13 cellular contexts compared by ENCODE assay signal in the genomic region with DNA sequence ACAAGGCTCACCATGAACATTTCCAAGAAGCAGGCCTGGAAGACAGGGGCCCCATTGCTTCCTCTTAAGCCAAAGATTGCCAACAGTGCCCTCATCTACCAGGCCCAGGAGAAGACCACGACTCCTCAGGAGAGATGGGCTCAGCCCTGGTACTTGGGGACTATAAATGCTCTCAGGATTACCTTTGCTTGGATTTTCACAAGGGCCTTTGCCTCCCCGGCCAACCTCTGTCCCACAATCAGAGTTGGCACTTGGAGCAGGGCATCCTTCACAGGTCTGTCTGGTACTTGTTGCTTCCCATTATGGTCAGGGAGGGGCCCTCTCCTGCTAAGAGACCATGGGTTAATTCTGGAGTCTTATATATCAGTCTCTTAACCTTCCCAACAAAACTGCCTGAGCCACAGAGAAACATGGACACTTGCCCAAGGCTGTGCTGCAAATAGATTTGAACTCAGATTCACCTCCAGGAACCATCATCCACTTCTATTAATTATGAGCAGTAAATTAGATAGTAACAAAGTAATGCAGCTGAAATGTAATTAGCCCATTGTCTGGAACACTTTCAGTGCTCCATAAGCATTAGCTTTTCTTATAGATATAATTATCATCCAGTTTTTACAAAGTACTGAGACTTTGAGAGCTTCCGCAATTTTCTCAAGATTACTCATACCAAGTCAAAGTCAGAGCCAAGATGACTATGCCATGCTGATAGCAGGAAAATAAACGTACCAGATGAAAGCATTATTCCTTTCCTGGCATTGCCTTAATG. TPM values are rescaled to one million over a fixed set of nuclear protein-coding genes. Genes with fewer than 3 reads are reported as not detected.
DNase-seq lines count a peak whose midpoint lies in the region; ATAC-seq, FAIRE-seq and TF ChIP-seq lines count a peak whose summit lies in the region.
"Had no signal": no experiment of that assay in that cellular context is flagged by ENCODE, and none has a peak within 500 bp of the region (broad histone marks: within the 10 kb centered on the region; RNA-seq: fewer than 3 reads in every experiment).

No MANE protein-coding gene starts in this region.

- no peak overlapping the region for H3K27ac ChIP-seq in mammary epithelial cell (ENCODE audit: insufficient read depth, low read depth, low read length)
- H3K27ac ChIP-seq in astrocyte (ENCODE audit: low read depth, low read length), result no peak overlapping the region
- no peak overlapping the region for H3K27ac ChIP-seq in keratinocyte (ENCODE audit: control insufficient read depth, insufficient read depth, low read length)
- H3K27ac ChIP-seq: KMS-11 had no signal

- POLR2A ChIA-PET in MCF 10A (lab: Yijun Ruan, JAX), result interaction anchor here (0.5 kb wide), 1 partner anchor 14 kb away, joined by 3 read pairs; no protein-coding TSS in a partner anchor

- H3K4me1 Mint-ChIP-seq in MCF 10A (ENCODE audit: insufficient read depth, unreplicated experiment), result peaks cover 16% of the 10 kb centered on the region
- no peaks in the 10 kb centered on the region for H3K4me1 Mint-ChIP-seq in astrocyte (ENCODE audit: low read depth, unreplicated experiment)
- H3K4me1 Mint-ChIP-seq: activated naive CD4-positive, alpha-beta T cell treated with anti-CD3 and anti-CD28 coated beads, Interleukin-2, amount 10 ng/mL, durations not matched to agents 7 days and 5 days had no signal

- 66% methylated on average over 4 of the region's 4 CpGs for WGBS in mammary epithelial cell (ENCODE audit: low coverage, missing lambda C conversion rate)

- no peaks in the 10 kb centered on the region for H3K9me1 ChIP-seq in keratinocyte (ENCODE audit: control insufficient read depth, extremely low read depth, insufficient read depth, low read length)

- in situ Hi-C loops in mammary epithelial cell (cut with MboI; ENCODE audit: low sequenced_read_pairs in 2 of 2), result no loop called here

- H3K4me1 ChIP-seq in mammary epithelial cell (ENCODE audit: insufficient read depth, low read length) (no peaks in the 10 kb centered on the region), astrocyte (ENCODE audit: insufficient read depth, low read length) (no peaks in the 10 kb centered on the region), keratinocyte (ENCODE audit: control insufficient read depth, extremely low read depth, insufficient read depth, low read length) (peaks cover 8% of the 10 kb centered on the region)

- DNase-seq in mammary epithelial cell (peak; percentile 39), MCF 10A (ENCODE audit: unreplicated experiment) (no peak), astrocyte (ENCODE audit: low read depth) (peak; percentile 80), keratinocyte (ENCODE audit: low read depth, low spot score) (no peak), NCI-H187 treated with DMSO at 0.1 percent for 48 hours (lab: John Stamatoyannopoulos, UW) (no peak), NCI-H2081 treated with DMSO at 0.1 percent for 48 hours (lab: John Stamatoyannopoulos, UW) (no peak)
- no peak for DNase-seq in activated CD4-positive, CD25-positive, alpha-beta regulatory T cell treated with anti-CD3 and anti-CD28 coated beads, Interleukin-2, amount 50 U/mL, for 72 hours
- DNase-seq: ACHN; activated naive CD4-positive, alpha-beta T cell treated with anti-CD3 and anti-CD28 coated beads, Interleukin-2, amount 10 ng/mL, durations not matched to agents 7 days and 5 days; pancreas had no signal

- H3K27me3 Mint-ChIP-seq in MCF 10A (ENCODE audit: insufficient read depth, unreplicated experiment), result no peaks in the 10 kb centered on the region
- H3K27me3 Mint-ChIP-seq in astrocyte (ENCODE audit: low read depth, unreplicated experiment), result peaks cover 15% of the 10 kb centered on the region

- H3K36me3 Mint-ChIP-seq in MCF 10A (ENCODE audit: insufficient read depth, unreplicated experiment) (no peaks in the 10 kb centered on the region), astrocyte (ENCODE audit: low read depth, unreplicated experiment) (no peaks in the 10 kb centered on the region)
- H3K36me3 Mint-ChIP-seq: activated naive CD4-positive, alpha-beta T cell treated with anti-CD3 and anti-CD28 coated beads, Interleukin-2, amount 10 ng/mL, durations not matched to agents 7 days and 5 days; mesothelial cell of epicardium had no signal

- no peak overlapping the region for H2AFZ ChIP-seq in mammary epithelial cell (ENCODE audit: low read depth, low read length)
- no peak overlapping the region for H2AFZ ChIP-seq in astrocyte (ENCODE audit: low read depth, low read length)
- no peak overlapping the region for H2AFZ ChIP-seq in keratinocyte (ENCODE audit: control insufficient read depth, low read length)

- H3K4me3 Mint-ChIP-seq in MCF 10A (ENCODE audit: unreplicated experiment), result no peak overlapping the region
- H3K4me3 Mint-ChIP-seq in astrocyte (ENCODE audit: unreplicated experiment), result no peak overlapping the region
- H3K4me3 Mint-ChIP-seq: activated naive CD4-positive, alpha-beta T cell treated with anti-CD3 and anti-CD28 coated beads, Interleukin-2, amount 10 ng/mL, durations not matched to agents 7 days and 5 days; mesothelial cell of epicardium had no signal

- no peaks in the 10 kb centered on the region for H3K36me3 ChIP-seq in mammary epithelial cell (ENCODE audit: insufficient read depth, low read length)
- H3K36me3 ChIP-seq in astrocyte (ENCODE audit: insufficient read depth, low read length), result no peaks in the 10 kb centered on the region
- no peaks in the 10 kb centered on the region for H3K36me3 ChIP-seq in keratinocyte (ENCODE audit: control insufficient read depth in 2 of 2, extremely low read depth in 1 of 2, insufficient read depth in 2 of 2, low read length in 2 of 2)
- H3K36me3 ChIP-seq: pancreas had no signal

- ATAC-seq in GM18867 (IDR thresholded peaks at IDR 0.05; ENCODE audit: unreplicated experiment), result no peak
- ATAC-seq: pancreas had no signal

- CTCF ChIA-PET in mammary epithelial cell (lab: Charles Lee; ENCODE audit: low non-redundant PET) (no interaction called here), MCF 10A (lab: Yijun Ruan, JAX) (interaction anchor here (1.2 kb wide), 1 partner anchor 49 kb away, joined by 4 read pairs; no protein-coding TSS in a partner anchor)

- BruUV-seq in mammary epithelial cell (replicated peaks; lab: Mats Ljungman, UMichigan) (no TSS peak), MCF 10A (replicated peaks; lab: Mats Ljungman, UMichigan) (no TSS peak)

- H3K9ac ChIP-seq in mammary epithelial cell (ENCODE audit: insufficient read depth, low read length) (no peak overlapping the region), astrocyte (ENCODE audit: low read length) (no peak overlapping the region), keratinocyte (ENCODE audit: control insufficient read depth, extremely low read depth, insufficient read depth, low read length) (no peak overlapping the region)
- H3K9ac ChIP-seq: KMS-11 had no signal

- H3K27ac Mint-ChIP-seq in MCF 10A (ENCODE audit: low read depth, unreplicated experiment) (no peak overlapping the region), astrocyte (ENCODE audit: unreplicated experiment) (no peak overlapping the region)
- H3K27ac Mint-ChIP-seq: activated naive CD4-positive, alpha-beta T cell treated with anti-CD3 and anti-CD28 coated beads, Interleukin-2, amount 10 ng/mL, durations not matched to agents 7 days and 5 days; mesothelial cell of epicardium had no signal

- intact Hi-C loops in mammary epithelial cell (cut with micrococcal nuclease) (no loop called here), MCF 10A (cut with micrococcal nuclease) (no loop called here)

- H4K20me1 ChIP-seq in mammary epithelial cell (ENCODE audit: insufficient read depth, low read length) (no peaks in the 10 kb centered on the region), astrocyte (ENCODE audit: insufficient read depth, low read length) (no peaks in the 10 kb centered on the region), keratinocyte (ENCODE audit: control insufficient read depth, extremely low read depth, insufficient read depth, low read length) (no peaks in the 10 kb centered on the region)

- H3K79me2 ChIP-seq in mammary epithelial cell (ENCODE audit: insufficient read depth, low read length) (no peaks in the 10 kb centered on the region), astrocyte (ENCODE audit: insufficient read depth, low read length) (no peaks in the 10 kb centered on the region), keratinocyte (ENCODE audit: control insufficient read depth, insufficient read depth, low read length) (no peaks in the 10 kb centered on the region)

- FAIRE-seq in astrocyte (lab: Jason Lieb, UNC) (peak; percentile 17), keratinocyte (lab: Jason Lieb, UNC) (peak; percentile 83)
- FAIRE-seq: pancreas had no signal

- H3K9me3 Mint-ChIP-seq in MCF 10A (ENCODE audit: unreplicated experiment), result no peaks in the 10 kb centered on the region
- no peaks in the 10 kb centered on the region for H3K9me3 Mint-ChIP-seq in astrocyte (ENCODE audit: unreplicated experiment)
- H3K9me3 Mint-ChIP-seq: activated naive CD4-positive, alpha-beta T cell treated with anti-CD3 and anti-CD28 coated beads, Interleukin-2, amount 10 ng/mL, durations not matched to agents 7 days and 5 days; mesothelial cell of epicardium had no signal

- dilution Hi-C loops in mammary epithelial cell (cut with HindIII; ENCODE audit: low sequenced_read_pairs) (no loop called here), keratinocyte (cut with MboI; ENCODE audit: extremely low pct_ligation_motif_present, low sequenced_read_pairs) (no loop called here)

- TF ChIP-seq CTCF in mammary epithelial cell (conservative IDR thresholded peaks at IDR 0.05 in 1 of 2, IDR thresholded peaks at IDR 0.05 in 1 of 2; ENCODE audit: extremely low read depth in 1 of 2, insufficient read depth in 1 of 2, low read depth in 1 of 2, low read length in 2 of 2) (no peak), MCF 10A (IDR thresholded peaks at IDR 0.05; ENCODE audit: unreplicated experiment) (no peak), astrocyte (IDR thresholded peaks at IDR 0.05; ENCODE audit: insufficient read depth, low read depth, low read length) (no peak), keratinocyte (optimal IDR thresholded peaks at IDR 0.05 in 1 of 3, IDR thresholded peaks at IDR 0.05 in 1 of 3, conservative IDR thresholded peaks at IDR 0.05 in 1 of 3; ENCODE audit: extremely low read depth in 1 of 3, insufficient read depth in 2 of 3, low read length in 3 of 3) (no peak)

- H3K27me3 ChIP-seq in mammary epithelial cell (ENCODE audit: insufficient read depth, low read length), result no peaks in the 10 kb centered on the region
- H3K27me3 ChIP-seq in astrocyte (ENCODE audit: insufficient read depth, low read length), result no peaks in the 10 kb centered on the region
- peaks cover 2% of the 10 kb centered on the region for H3K27me3 ChIP-seq in keratinocyte (ENCODE audit: control insufficient read depth, extremely low read depth, insufficient read depth, low read length)
- H3K27me3 ChIP-seq: pancreas had no signal

- H3K4me3 ChIP-seq in mammary epithelial cell (replicated peaks in 1 of 3; ENCODE audit: insufficient read depth in 1 of 3, low read depth in 2 of 3, low read length in 3 of 3) (no peak overlapping the region), astrocyte (ENCODE audit: insufficient read depth, low read depth, low read length) (no peak overlapping the region), keratinocyte (ENCODE audit: control insufficient read depth in 2 of 3, extremely low read depth in 1 of 3, insufficient read depth in 2 of 3, low read depth in 1 of 3, low read length in 3 of 3) (no peak overlapping the region)
- H3K4me3 ChIP-seq: pancreas had no signal

- H3K4me2 ChIP-seq in mammary epithelial cell (ENCODE audit: insufficient read depth, low read depth, low read length), result no peak overlapping the region
- no peak overlapping the region for H3K4me2 ChIP-seq in astrocyte (ENCODE audit: low read length)
- H3K4me2 ChIP-seq in keratinocyte (ENCODE audit: control insufficient read depth, extremely low read depth, insufficient read depth, low read depth, low read length), result no peak overlapping the region
- H3K4me2 ChIP-seq: KMS-11 had no signal

- H3K9me3 ChIP-seq in mammary epithelial cell (replicated peaks; ENCODE audit: insufficient read depth, low read length), result no peaks in the 10 kb centered on the region
- H3K9me3 ChIP-seq in astrocyte (ENCODE audit: insufficient read depth, low read depth, low read length), result no peaks in the 10 kb centered on the region
- no peaks in the 10 kb centered on the region for H3K9me3 ChIP-seq in keratinocyte (ENCODE audit: control insufficient read depth, low read depth, low read length)
- H3K9me3 ChIP-seq: pancreas had no signal

RNA-seq across cellular contexts. Expression of a gene that starts 33.5 kb away (rescaled TPM):
- total RNA-seq in mammary epithelial cell (under 1 TPM in 1 of 2 donors, not detected in 1; 0.33 TPM), MCF 10A (2022) (not detected in 2 replicates), astrocyte (0.27 TPM in 1 of 2 replicates, not detected in the other)
- polyA plus RNA-seq in mammary epithelial cell (not detected), keratinocyte (not detected in 3 replicates)
- polyA minus RNA-seq in mammary epithelial cell (not detected), keratinocyte (not detected in 3 replicates)
- polyA plus RNA-seq in keratinocyte (2011; ENCODE audit: low read depth), result not detected
- polyA plus RNA-seq in keratinocyte (2011; cell fraction: cytosol; rRNA removed), result not detected in 2 replicates
- polyA plus RNA-seq in keratinocyte (2011; cell fraction: nucleus; rRNA removed), result 0.13 TPM in 1 of 2 replicates, not detected in the other
- polyA plus RNA-seq in keratinocyte (2012; ENCODE audit: low replicate concordance), result not detected in 2 replicates
- not detected for polyA minus RNA-seq in keratinocyte (2011; cell fraction: cytosol; rRNA and poly(A)+ RNA removed)
- polyA minus RNA-seq in keratinocyte (2011; cell fraction: nucleus; rRNA and poly(A)+ RNA removed), result not detected in 2 replicates

RNA-seq across cellular contexts. Expression of a gene that starts 47.2 kb away (rescaled TPM):
- total RNA-seq in mammary epithelial cell (under 1 TPM; 0.33 to 0.56 TPM), MCF 10A (2022) (not detected in 2 replicates), astrocyte (not detected in 2 replicates)
- polyA plus RNA-seq in mammary epithelial cell (0.10 TPM), keratinocyte (0.21 TPM in 1 of 3 replicates, not detected in the others)
- polyA minus RNA-seq in mammary epithelial cell (not detected), keratinocyte (not detected in 3 replicates)
- polyA plus RNA-seq in keratinocyte (2011; ENCODE audit: low read depth), result not detected
- polyA plus RNA-seq in keratinocyte (2011; cell fraction: cytosol; rRNA removed), result not detected in 2 replicates
- polyA plus RNA-seq in keratinocyte (2011; cell fraction: nucleus; rRNA removed), result 0.15 TPM in 1 of 2 replicates, not detected in the other
- polyA plus RNA-seq in keratinocyte (2012; ENCODE audit: low replicate concordance), result not detected in 2 replicates
- not detected for polyA minus RNA-seq in keratinocyte (2011; cell fraction: cytosol; rRNA and poly(A)+ RNA removed)
- polyA minus RNA-seq in keratinocyte (2011; cell fraction: nucleus; rRNA and poly(A)+ RNA removed), result 1.2 TPM in 1 of 2 replicates, not detected in the other
- total RNA-seq: mesothelial cell of epicardium had no signal

Comparison
In these comparisons a context has a peak if more than half of its experiments do, and no peak if none do; other contexts are left out.
1. DNase-seq: peak in mammary epithelial cell (single experiment) and astrocyte (single experiment); none in MCF 10A (single experiment), keratinocyte (single experiment), NCI-H187 treated with DMSO at 0.1 percent for 48 hours (single experiment), NCI-H2081 treated with DMSO at 0.1 percent for 48 hours (single experiment) and activated CD4-positive, CD25-positive, alpha-beta regulatory T cell treated with anti-CD3 and anti-CD28 coated beads, Interleukin-2, amount 50 U/mL, for 72 hours (single experiment).